Comparison of ENCODE assay signal across 1 cellular context in genomic region chr20:33631910-33632309, GRCh38.
A peak's percentile ranks its signal among the peaks of the same experiment; 100 is the strongest.
TF ChIP-seq lines count a peak whose summit lies in the region.

No MANE protein-coding gene starts in this region.

TF ChIP-seq in HepG2, 621 proteins besides CTCF, POLR2A, EP300 and RAD21:
- peak; percentile 60; the same call in 1 of the 2 replicates for TF ChIP-seq ZNF121 (CRISPR knock-in tag; IDR thresholded peaks at IDR 0.05)
